Comparison of ENCODE assay signal across 8 cellular contexts in the genomic region with DNA sequence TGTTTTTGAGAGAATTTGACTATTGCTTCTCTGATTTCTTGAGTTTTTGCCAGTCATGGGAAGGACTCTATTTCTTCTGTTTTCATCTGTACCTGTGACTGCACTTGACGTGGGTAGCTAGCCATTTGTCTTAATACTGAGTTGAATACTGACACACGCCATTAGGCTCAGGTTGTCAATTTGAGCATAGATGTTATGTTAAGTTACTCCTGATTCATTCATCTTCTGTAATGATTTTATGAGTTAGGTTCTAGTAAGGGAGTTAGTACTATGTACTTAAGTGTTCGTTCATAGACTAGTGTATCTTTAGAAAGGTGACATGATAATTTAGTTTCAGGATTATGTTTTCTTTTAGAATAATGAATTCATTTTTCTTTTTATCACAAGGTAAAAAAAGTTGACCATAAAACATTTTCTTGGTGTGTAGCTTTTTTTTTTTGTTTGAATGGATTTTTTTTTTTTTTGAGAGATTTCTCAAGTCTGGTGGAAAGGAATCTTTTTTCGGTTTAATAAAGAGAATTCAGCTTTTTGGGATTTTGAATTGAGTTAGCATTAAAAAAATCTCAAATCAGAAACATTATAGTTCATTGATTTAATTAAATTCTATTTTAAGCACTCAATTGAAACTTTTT. TPM values are rescaled to one million over a fixed set of nuclear protein-coding genes. Genes with fewer than 3 reads are reported as not detected.
A peak's percentile ranks its signal among the peaks of the same experiment; 100 is the strongest.
DNase-seq lines count a peak whose midpoint lies in the region; ATAC-seq, FAIRE-seq and TF ChIP-seq lines count a peak whose summit lies in the region.

No MANE protein-coding gene starts in this region.

- peak overlapping the region; percentile 78 for H3K4me3 Mint-ChIP-seq in natural killer cell treated with Interleukin-12 subunit alpha and Interleukin-12 subunit beta and Interleukin-15 and Interleukin-18, amount 100 ng/mL, for 72 hours

- DNase-seq in DMS53 (lab: John Stamatoyannopoulos, UW), result peak; percentile 33
- peak; percentile 21 for DNase-seq in NCI-H1105 (lab: John Stamatoyannopoulos, UW)
- DNase-seq in natural killer cell treated with Interleukin-12 subunit alpha and Interleukin-12 subunit beta and Interleukin-15 and Interleukin-18, amount 100 ng/mL, for 72 hours (ENCODE audit: low spot score), result no peak
- DNase-seq in KBM-7, result no peak
- no peak for DNase-seq in GM13977 (ENCODE audit: low spot score)

- peak overlapping the region; percentile 14 to 54 for H3K27ac Mint-ChIP-seq in natural killer cell treated with Interleukin-12 subunit alpha and Interleukin-12 subunit beta and Interleukin-15 and Interleukin-18, amount 100 ng/mL, for 72 hours

- peak; percentile 60 for FAIRE-seq in colon (lab: Jason Lieb, UNC)

- peaks cover 18 to 19% of the 10 kb centered on the region in 2 donors for H3K4me1 Mint-ChIP-seq in natural killer cell treated with Interleukin-12 subunit alpha and Interleukin-12 subunit beta and Interleukin-15 and Interleukin-18, amount 100 ng/mL, for 72 hours (ENCODE audit: low read depth in 2 of 2)

- ATAC-seq in natural killer cell treated with Interleukin-12 subunit alpha and Interleukin-12 subunit beta and Interleukin-15 and Interleukin-18, amount 100 ng/mL, for 72 hours, result no peak
- ATAC-seq in HG03108 (IDR thresholded peaks at IDR 0.05; ENCODE audit: unreplicated experiment) (no peak), GM19023 (IDR thresholded peaks at IDR 0.05; ENCODE audit: unreplicated experiment) (no peak)

- in situ Hi-C loops in KBM-7 (cut with MboI; ENCODE audit: low pct_unique_long_range_greater_than_20kb, low sequenced_read_pairs) (no loop called here), GM13977 (cut with MboI; ENCODE audit: low pct_unique_long_range_greater_than_20kb, low sequenced_read_pairs, unreplicated experiment) (no loop called here)

- TF ChIP-seq CTCF in GM13977 (IDR thresholded peaks at IDR 0.05; ENCODE audit: extremely low read depth, insufficient read depth, missing control alignments), result no peak

- peaks cover 6% of the 10 kb centered on the region for H3K36me3 Mint-ChIP-seq in natural killer cell treated with Interleukin-12 subunit alpha and Interleukin-12 subunit beta and Interleukin-15 and Interleukin-18, amount 100 ng/mL, for 72 hours

- H3K9me3 Mint-ChIP-seq in natural killer cell treated with Interleukin-12 subunit alpha and Interleukin-12 subunit beta and Interleukin-15 and Interleukin-18, amount 100 ng/mL, for 72 hours, result no peaks in the 10 kb centered on the region

- H3K27me3 Mint-ChIP-seq in natural killer cell treated with Interleukin-12 subunit alpha and Interleukin-12 subunit beta and Interleukin-15 and Interleukin-18, amount 100 ng/mL, for 72 hours, result peaks cover 36 to 44% of the 10 kb centered on the region in 2 donors

RNA-seq across cellular contexts. Expression of a gene that starts 1.7 kb away (rescaled TPM):
- 10 to 100 TPM; 36.6 to 37.9 TPM for total RNA-seq in natural killer cell treated with Interleukin-12 subunit alpha and Interleukin-12 subunit beta and Interleukin-15 and Interleukin-18, amount 100 ng/mL, for 72 hours

Comparison
In these comparisons a context has a peak if more than half of its experiments do, and no peak if none do; other contexts are left out.
1. DNase-seq: peak in DMS53 (single experiment) and NCI-H1105 (single experiment); none in natural killer cell treated with Interleukin-12 subunit alpha and Interleukin-12 subunit beta and Interleukin-15 and Interleukin-18, amount 100 ng/mL, for 72 hours (single experiment), KBM-7 (single experiment) and GM13977 (single experiment).